In genomic region chr1:1399187-1399869, GRCh38 we compare ENCODE assay signal across 1 cellular context.
A peak's percentile ranks its signal among the peaks of the same experiment; 100 is the strongest.
TF ChIP-seq lines count a peak whose summit lies in the region.

Gene CCNL2 (minus strand): TSS chr1:1399335. CDS start chr1:1399306, 29 bp downstream.

TF ChIP-seq in WTC11, 78 proteins besides CTCF, POLR2A, EP300 and RAD21 (continued from another document):
- TF ChIP-seq ZNF425 (CRISPR knock-in tag; conservative IDR thresholded peaks at IDR 0.05), result no peak
- TF ChIP-seq TEAD1 (CRISPR knock-in tag; IDR thresholded peaks at IDR 0.05), result no peak; the same call in 1 of the 2 replicates
- peak; percentile 17; the same call in 1 of the 2 replicates for TF ChIP-seq USF1 (CRISPR knock-in tag; IDR thresholded peaks at IDR 0.05)
- TF ChIP-seq TEAD4 (CRISPR knock-in tag; IDR thresholded peaks at IDR 0.05), result peak; percentile 9; the same call in 1 of the 2 replicates
